ENCODE assay signal across 8 cellular contexts in genomic region chr11:88231894-88232482, GRCh38. TPM values are rescaled to one million over a fixed set of nuclear protein-coding genes. Genes with fewer than 3 reads are reported as not detected.
A peak's percentile ranks its signal among the peaks of the same experiment; 100 is the strongest.
DNase-seq lines count a peak whose midpoint lies in the region; ATAC-seq, FAIRE-seq and TF ChIP-seq lines count a peak whose summit lies in the region.

No MANE protein-coding gene starts in this region.

- POLR2A ChIA-PET in K562 (lab: Yijun Ruan, JAX) = interaction anchor here (1.2 kb wide), 1 partner anchor 8 kb away, joined by 5 read pairs; no protein-coding TSS in a partner anchor

- no peak overlapping the region for H2AFZ ChIP-seq in K562 (ENCODE audit: low read depth, low read length)

- peaks cover 17 to 29% (median 22%) of the 10 kb centered on the region in 7 donors for H3K9me3 Mint-ChIP-seq in CD14-positive monocyte

- H3K36me3 ChIP-seq in K562 (ENCODE audit: control insufficient read depth, insufficient read depth, low read length) = no peaks in the 10 kb centered on the region

- no peak overlapping the region for H3K4me3 Mint-ChIP-seq in CD14-positive monocyte

- no peaks in the 10 kb centered on the region for H3K4me1 Mint-ChIP-seq in CD14-positive monocyte

- no peaks in the 10 kb centered on the region for H3K79me2 ChIP-seq in K562 (ENCODE audit: control insufficient read depth, insufficient read depth, low read length)

- DNase-seq in CD14-positive monocyte (ENCODE audit: low spot score) (no peak), NCI-H1694 treated with DMSO at 0.1 percent for 48 hours (lab: John Stamatoyannopoulos, UW) (peak; percentile 24), K562 (ENCODE audit: extremely low read depth in 1 of 4, low spot score in 3 of 4) (peak in 2 of 4 experiments; percentile 3 to 7), left lobe of liver (ENCODE audit: low spot score) (no peak), activated gamma-delta T cell (lab: John Stamatoyannopoulos, UW) (no peak), DMS153 treated with DMSO at 0.1 percent for 48 hours (lab: John Stamatoyannopoulos, UW; ENCODE audit: unreplicated experiment) (no peak)

- no peak overlapping the region for H3K27ac Mint-ChIP-seq in CD14-positive monocyte

- no peak for FAIRE-seq in K562 (lab: Jason Lieb, UNC)

- no peak overlapping the region for H3K27ac ChIP-seq in K562 (ENCODE audit: extremely low read depth, low read depth, low read length)

- no peaks in the 10 kb centered on the region for H4K20me1 ChIP-seq in K562 (replicated peaks; ENCODE audit: control insufficient read depth, insufficient read depth, low read length)

- H3K9ac ChIP-seq in K562 (ENCODE audit: insufficient read depth in 1 of 2, low read depth in 2 of 2, low read length in 2 of 2) = no peak overlapping the region

- H3K4me2 ChIP-seq in K562 (ENCODE audit: insufficient read depth, low read length) = no peak overlapping the region

- in situ Hi-C loops in K562 (cut with MboI) = no loop called here

- peaks cover 0 to 2% (median 0%) of the 10 kb centered on the region in 3 donors for H3K27me3 Mint-ChIP-seq in CD14-positive monocyte (ENCODE audit: low read depth in 3 of 3)

- intact Hi-C loops in CD14-positive monocyte (cut with micrococcal nuclease) = loop anchor here in 1 of 2 donors (10.0 kb wide), 1 partner anchor 313 kb away; no protein-coding TSS in a partner anchor
- intact Hi-C loops in K562 (cut with micrococcal nuclease) = no loop called here

- ATAC-seq in GM18502 (IDR thresholded peaks at IDR 0.05; ENCODE audit: poor library complexity, unreplicated experiment) = peak; percentile 98
- peak; percentile 95 for ATAC-seq in HG02798 (IDR thresholded peaks at IDR 0.05; ENCODE audit: poor library complexity, unreplicated experiment)
- peak; percentile 66 for ATAC-seq in K562
- peak; percentile 65 for ATAC-seq in left lobe of liver

- CTCF ChIA-PET in K562 (lab: Yijun Ruan, JAX; ENCODE audit: low intra/inter-chr PET ratio) = no interaction called here

- TF ChIP-seq CTCF in CD14-positive monocyte (IDR thresholded peaks at IDR 0.05) (peak; percentile 38), K562 (IDR thresholded peaks at IDR 0.05 in 2 of 3, conservative IDR thresholded peaks at IDR 0.05 in 1 of 3; ENCODE audit: insufficient read depth in 2 of 3, low read depth in 1 of 3, low read length in 3 of 3) (peak in 2 of 3 experiments; percentile 1 to 20; a peak in 1 of 6 replicates)

- no peaks in the 10 kb centered on the region for H3K27me3 ChIP-seq in K562 (ENCODE audit: control insufficient read depth in 2 of 2, insufficient read depth in 2 of 2, low read length in 2 of 2)

- H3K4me1 ChIP-seq in K562 (replicated peaks in 1 of 2; ENCODE audit: control insufficient read depth in 2 of 2, insufficient read depth in 2 of 2, low read length in 2 of 2) = no peaks in the 10 kb centered on the region

- TF ChIP-seq POLR2A in K562 (conservative IDR thresholded peaks at IDR 0.05) = no peak

- TF ChIP-seq EP300 in K562 (IDR thresholded peaks at IDR 0.05; ENCODE audit: low read length) = no peak

- peak in 1 of 2 experiments; percentile 31; a peak in 1 of 4 replicates for TF ChIP-seq RAD21 in K562 (CRISPR knock-in tag; conservative IDR thresholded peaks at IDR 0.05 in 1 of 2, IDR thresholded peaks at IDR 0.05 in 1 of 2)

- H3K4me3 ChIP-seq in K562 = no peak overlapping the region

- H3K9me1 ChIP-seq in K562 (ENCODE audit: control insufficient read depth, insufficient read depth, low read length) = no peaks in the 10 kb centered on the region

- no TSS peak for BruUV-seq in K562 (replicated peaks; lab: Mats Ljungman, UMichigan)

- 33% methylated on average over 5 of the region's 5 CpGs for WGBS in K562 (ENCODE audit: insufficient coverage, low coverage, missing lambda C conversion rate)

- H3K36me3 Mint-ChIP-seq in CD14-positive monocyte = peaks cover 0 to 1% of the 10 kb centered on the region in 2 donors

- H3K9me3 ChIP-seq in K562 (replicated peaks; ENCODE audit: control insufficient read depth, insufficient read depth, low read depth, low read length) = no peaks in the 10 kb centered on the region; the same call in 1 of the 2 replicates

TF ChIP-seq in K562, 482 proteins besides CTCF, POLR2A, EP300 and RAD21 (continues in another document):
- TF ChIP-seq CBX8 (IDR thresholded peaks at IDR 0.05; ENCODE audit: borderline replicate concordance, extremely low read depth, low read depth, low read length, poor library complexity, severe bottlenecking) (no peak), LCOR (CRISPR knock-in tag; IDR thresholded peaks at IDR 0.05) (no peak), TCF7 (IDR thresholded peaks at IDR 0.05; ENCODE audit: borderline replicate concordance) (no peak), ZNF354B (CRISPR knock-in tag; IDR thresholded peaks at IDR 0.05) (no peak), ZNF445 (CRISPR knock-in tag; IDR thresholded peaks at IDR 0.05; ENCODE audit: low read depth) (no peak), HMGN3 (IDR thresholded peaks at IDR 0.05; ENCODE audit: borderline replicate concordance, extremely low read depth, insufficient read length, low read depth, low read length) (no peak), DMBX1 (CRISPR knock-in tag; IDR thresholded peaks at IDR 0.05; ENCODE audit: borderline replicate concordance) (no peak), PYGO2 (tag; IDR thresholded peaks at IDR 0.05) (no peak), VEZF1 (CRISPR knock-in tag; IDR thresholded peaks at IDR 0.05) (no peak)
- TF ChIP-seq, protein P1, sequence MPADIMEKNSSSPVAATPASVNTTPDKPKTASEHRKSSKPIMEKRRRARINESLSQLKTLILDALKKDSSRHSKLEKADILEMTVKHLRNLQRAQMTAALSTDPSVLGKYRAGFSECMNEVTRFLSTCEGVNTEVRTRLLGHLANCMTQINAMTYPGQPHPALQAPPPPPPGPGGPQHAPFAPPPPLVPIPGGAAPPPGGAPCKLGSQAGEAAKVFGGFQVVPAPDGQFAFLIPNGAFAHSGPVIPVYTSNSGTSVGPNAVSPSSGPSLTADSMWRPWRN (IDR thresholded peaks at IDR 0.05; ENCODE audit: low read depth) = no peak
- TF ChIP-seq, protein P2, sequence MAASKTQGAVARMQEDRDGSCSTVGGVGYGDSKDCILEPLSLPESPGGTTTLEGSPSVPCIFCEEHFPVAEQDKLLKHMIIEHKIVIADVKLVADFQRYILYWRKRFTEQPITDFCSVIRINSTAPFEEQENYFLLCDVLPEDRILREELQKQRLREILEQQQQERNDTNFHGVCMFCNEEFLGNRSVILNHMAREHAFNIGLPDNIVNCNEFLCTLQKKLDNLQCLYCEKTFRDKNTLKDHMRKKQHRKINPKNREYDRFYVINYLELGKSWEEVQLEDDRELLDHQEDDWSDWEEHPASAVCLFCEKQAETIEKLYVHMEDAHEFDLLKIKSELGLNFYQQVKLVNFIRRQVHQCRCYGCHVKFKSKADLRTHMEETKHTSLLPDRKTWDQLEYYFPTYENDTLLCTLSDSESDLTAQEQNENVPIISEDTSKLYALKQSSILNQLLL (CRISPR knock-in tag; IDR thresholded peaks at IDR 0.05; ENCODE audit: borderline replicate concordance) = no peak

RNA-seq across cellular contexts. Expression of gene RAB38, which starts 56.7 kb away (rescaled TPM):
- polyA plus RNA-seq in CD14-positive monocyte (1 to 10 TPM in 1 of 2 donors, under 1 TPM in 1; 0.25 to 1.3 TPM), K562 (2011; rRNA removed) (2.7 and 4.2 TPM in 2 replicates), K562 (2014; fragmentation: Illumina TruSeq; extraction: Trizol) (1.8 and 2.6 TPM in 2 replicates), K562 (2014; fragmentation: Nextera tagmentation; extraction: Ambion mirVana) (1 to 10 TPM; 2.2 to 2.4 TPM), K562 (2014; rRNA removed) (2.1 and 2.7 TPM in 2 replicates)
- 2.1 and 3.0 TPM in 2 replicates for total RNA-seq in K562 (2011; cell fraction: chromatin; rRNA removed; ENCODE audit: low replicate concordance)
- total RNA-seq in K562 (2011; cell fraction: nucleolus; rRNA removed) = 1.4 and 2.0 TPM in 2 replicates
- 3.4 and 3.6 TPM in 2 replicates for total RNA-seq in K562 (2011; cell fraction: nucleoplasm; rRNA removed)
- total RNA-seq in K562 (2014; rRNA removed) (0.59 and 1.1 TPM in 2 replicates), K562 (2014; rRNA removed; fragmentation: Illumina TruSeq; extraction: Trizol) (1.6 and 1.9 TPM in 2 replicates), K562 (2015; rRNA removed; fragmentation: Illumina TruSeq; extraction: Trizol) (2.0 and 2.9 TPM in 2 replicates), K562 (2021) (1.5 and 1.9 TPM in 2 replicates), left lobe of liver (0.28 TPM)
- 1.3 and 2.0 TPM in 2 replicates for polyA plus RNA-seq in K562 (2011; cell fraction: cytosol; rRNA removed)
- 1.6 and 3.5 TPM in 2 replicates for polyA plus RNA-seq in K562 (2011; cell fraction: nucleus; rRNA removed)
- polyA plus RNA-seq in K562 (2012) = 1.1 and 1.3 TPM in 2 replicates
- polyA minus RNA-seq in K562 (2011; rRNA and poly(A)+ RNA removed) = 1.9 and 5.0 TPM in 2 replicates
- polyA minus RNA-seq in K562 (2011; cell fraction: cytosol; rRNA and poly(A)+ RNA removed) = 1.0 and 1.7 TPM in 2 replicates
- 0.81 and 1.6 TPM in 2 replicates for polyA minus RNA-seq in K562 (2011; cell fraction: nucleus; rRNA and poly(A)+ RNA removed)
